In the genomic region with DNA sequence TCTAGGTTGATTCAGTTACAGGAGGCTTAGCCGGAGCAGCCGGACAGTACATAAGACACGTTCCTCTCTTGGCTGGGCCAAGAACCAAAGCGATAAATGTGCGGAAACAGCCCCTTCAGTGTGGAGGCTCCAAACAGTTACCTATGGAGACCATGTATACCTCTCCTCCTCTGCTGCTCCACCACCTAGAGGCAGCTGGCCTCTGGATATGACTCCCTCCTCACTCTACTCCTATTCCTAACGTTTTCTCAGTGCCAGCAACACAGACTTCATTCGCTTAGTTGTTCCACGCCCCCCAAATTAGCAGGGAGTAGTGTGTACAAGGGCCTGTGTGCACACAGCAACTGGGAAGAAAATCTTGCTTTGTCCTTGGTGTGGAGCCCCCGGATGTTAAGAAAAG, we compare ENCODE assay signal across 1 cellular context.
TF ChIP-seq lines count a peak whose summit lies in the region.

No MANE protein-coding gene starts in this region.

TF ChIP-seq in H1, 55 proteins besides CTCF, POLR2A, EP300 and RAD21 (continued from another document):
- TF ChIP-seq TAF7 (optimal IDR thresholded peaks at IDR 0.05; ENCODE audit: borderline replicate concordance, low read depth, low read length) (no peak), CREB1 (IDR thresholded peaks at IDR 0.05) (no peak)
